In genomic region chr5:1402611-1403255, GRCh38 we compare ENCODE assay signal across 17 cellular contexts. TPM values are rescaled to one million over a fixed set of nuclear protein-coding genes. Genes with fewer than 3 reads are reported as not detected.
DNase-seq lines count a peak whose midpoint lies in the region; ATAC-seq and TF ChIP-seq lines count a peak whose summit lies in the region.
"Had no signal": no experiment of that assay in that cellular context is flagged by ENCODE, and none has a peak within 500 bp of the region (broad histone marks: within the 10 kb centered on the region; RNA-seq: fewer than 3 reads in every experiment).

No MANE protein-coding gene starts in this region.

- ATAC-seq in lower lobe of right lung = no peak
- no peak for ATAC-seq in upper lobe of right lung
- ATAC-seq in activated CD8-positive, alpha-beta T cell treated with anti-CD3 and anti-CD28 coated beads for 36 hours = no peak
- ATAC-seq: CD8-positive, alpha-beta T cell had no signal

- H3K4me1 ChIP-seq in HEK293 (ENCODE audit: control insufficient read depth, insufficient read depth, low read length) (no peaks in the 10 kb centered on the region), lower lobe of right lung (no peaks in the 10 kb centered on the region), upper lobe of right lung (no peaks in the 10 kb centered on the region)
- H3K4me1 ChIP-seq: Peyer's patch had no signal

- no peaks in the 10 kb centered on the region for H3K27me3 ChIP-seq in lower lobe of right lung (ENCODE audit: low read depth)
- H3K27me3 ChIP-seq in upper lobe of right lung = no peaks in the 10 kb centered on the region
- H3K27me3 ChIP-seq: Peyer's patch had no signal

- TF ChIP-seq CTCF in HEK293 (tag by site-specific recombination; IDR thresholded peaks at IDR 0.05) (no peak), glutamatergic neuron (IDR thresholded peaks at IDR 0.05; ENCODE audit: partially characterized antibody, unreplicated experiment) (no peak), lower lobe of right lung (IDR thresholded peaks at IDR 0.05) (no peak), upper lobe of right lung (IDR thresholded peaks at IDR 0.05) (no peak)
- TF ChIP-seq CTCF in activated CD8-positive, alpha-beta T cell treated with anti-CD3 and anti-CD28 coated beads for 36 hours (IDR thresholded peaks at IDR 0.05) = no peak

- no peak overlapping the region for H3K27ac ChIP-seq in HEK293 (ENCODE audit: extremely low read depth, low read depth, low read length)
- H3K27ac ChIP-seq in lower lobe of right lung = no peak overlapping the region
- no peak overlapping the region for H3K27ac ChIP-seq in upper lobe of right lung
- H3K27ac ChIP-seq: BLaER1 treated with 17β-estradiol and CSF1 and Interleukin-3, amounts not matched to agents 10 nM and 100 nM; Peyer's patch had no signal

- H3K27ac Mint-ChIP-seq in glutamatergic neuron (ENCODE audit: unreplicated experiment) = no peak overlapping the region
- H3K27ac Mint-ChIP-seq in activated CD8-positive, alpha-beta T cell treated with anti-CD3 and anti-CD28 coated beads for 36 hours = no peak overlapping the region
- H3K27ac Mint-ChIP-seq: CD8-positive, alpha-beta T cell had no signal

- intact Hi-C loops in lower lobe of right lung (cut with DNase I) = no loop called here
- intact Hi-C loops in upper lobe of right lung (cut with DNase I) = no loop called here
- intact Hi-C loops in activated CD8-positive, alpha-beta T cell treated with anti-CD3 and anti-CD28 coated beads for 36 hours (cut with micrococcal nuclease) = no loop called here

- peaks cover 7% of the 10 kb centered on the region for H3K9me3 Mint-ChIP-seq in glutamatergic neuron (ENCODE audit: unreplicated experiment)
- H3K9me3 Mint-ChIP-seq in activated CD8-positive, alpha-beta T cell treated with anti-CD3 and anti-CD28 coated beads for 36 hours = peaks cover 1% of the 10 kb centered on the region

- POLR2A ChIA-PET in HEK293 (lab: Yijun Ruan, JAX) = no interaction called here
- POLR2A ChIA-PET in activated CD8-positive, alpha-beta T cell treated with anti-CD3 and anti-CD28 coated beads for 36 hours (lab: Charles Lee) = no interaction called here

- H3K36me3 Mint-ChIP-seq in glutamatergic neuron (ENCODE audit: unreplicated experiment) = peaks cover 21% of the 10 kb centered on the region
- H3K36me3 Mint-ChIP-seq in activated CD8-positive, alpha-beta T cell treated with anti-CD3 and anti-CD28 coated beads for 36 hours (ENCODE audit: low read depth) = no peaks in the 10 kb centered on the region
- H3K36me3 Mint-ChIP-seq: CD8-positive, alpha-beta T cell had no signal

- peaks cover 11% of the 10 kb centered on the region for H3K27me3 Mint-ChIP-seq in glutamatergic neuron (ENCODE audit: unreplicated experiment)
- peaks cover 9% of the 10 kb centered on the region for H3K27me3 Mint-ChIP-seq in activated CD8-positive, alpha-beta T cell treated with anti-CD3 and anti-CD28 coated beads for 36 hours

- no peak overlapping the region for H3K4me3 Mint-ChIP-seq in glutamatergic neuron (ENCODE audit: unreplicated experiment)
- H3K4me3 Mint-ChIP-seq in activated CD8-positive, alpha-beta T cell treated with anti-CD3 and anti-CD28 coated beads for 36 hours = no peak overlapping the region
- H3K4me3 Mint-ChIP-seq: CD8-positive, alpha-beta T cell had no signal

- H3K4me3 ChIP-seq in HEK293 (ENCODE audit: low read depth, low read length) = no peak overlapping the region
- no peak overlapping the region for H3K4me3 ChIP-seq in lower lobe of right lung
- no peak overlapping the region for H3K4me3 ChIP-seq in upper lobe of right lung
- H3K4me3 ChIP-seq: BLaER1 treated with 17β-estradiol and CSF1 and Interleukin-3, amounts not matched to agents 10 nM and 100 nM; Peyer's patch had no signal

- no peaks in the 10 kb centered on the region for H3K36me3 ChIP-seq in HEK293 (ENCODE audit: control insufficient read depth in 2 of 2, insufficient read depth in 1 of 2, low read length in 2 of 2)
- no peaks in the 10 kb centered on the region for H3K36me3 ChIP-seq in lower lobe of right lung
- no peaks in the 10 kb centered on the region for H3K36me3 ChIP-seq in upper lobe of right lung
- H3K36me3 ChIP-seq: BLaER1 treated with 17β-estradiol and CSF1 and Interleukin-3, amounts not matched to agents 10 nM and 100 nM; Peyer's patch had no signal

- CTCF ChIA-PET in HEK293 (lab: Yijun Ruan, JAX) = interaction anchor here (0.6 kb wide), 1 partner anchor 193 kb away, joined by 3 read pairs; no protein-coding TSS in a partner anchor
- CTCF ChIA-PET in activated CD8-positive, alpha-beta T cell treated with anti-CD3 and anti-CD28 coated beads for 36 hours (lab: Charles Lee) = no interaction called here

- H3K4me1 Mint-ChIP-seq in glutamatergic neuron (ENCODE audit: low read depth, unreplicated experiment) = peaks cover 12% of the 10 kb centered on the region
- H3K4me1 Mint-ChIP-seq in activated CD8-positive, alpha-beta T cell treated with anti-CD3 and anti-CD28 coated beads for 36 hours (ENCODE audit: low read depth) = no peaks in the 10 kb centered on the region

- H3K9me3 ChIP-seq in HEK293 (ENCODE audit: control insufficient read depth, insufficient read depth, low read depth, low read length) (no peaks in the 10 kb centered on the region), lower lobe of right lung (no peaks in the 10 kb centered on the region), upper lobe of right lung (no peaks in the 10 kb centered on the region)
- H3K9me3 ChIP-seq: Peyer's patch had no signal

- peak; percentile 7 for DNase-seq in glutamatergic neuron
- peak; percentile 36 for DNase-seq in lower lobe of right lung
- peak; percentile 59 for DNase-seq in upper lobe of right lung
- no peak for DNase-seq in activated CD8-positive, alpha-beta T cell treated with anti-CD3 and anti-CD28 coated beads for 36 hours
- DNase-seq in DMS79 treated with DMSO at 0.1 percent for 48 hours (lab: John Stamatoyannopoulos, UW) = no peak
- DNase-seq in GDM1 (lab: John Stamatoyannopoulos, UW) = no peak
- DNase-seq: CD8-positive, alpha-beta T cell; GOT3; Kasumi-1; NCI-H2081 had no signal

TF ChIP-seq in HEK293, 187 proteins besides CTCF, POLR2A, EP300 and RAD21:
- TF ChIP-seq ZSCAN18 (tag by site-specific recombination; IDR thresholded peaks at IDR 0.05) (no peak), ZSCAN4 (tag by site-specific recombination; IDR thresholded peaks at IDR 0.05) (peak; percentile 73)

RNA-seq across cellular contexts. Expression of gene SLC6A3, which starts 42.5 kb away (rescaled TPM):
- total RNA-seq in glutamatergic neuron (ENCODE audit: unreplicated experiment) (22.4 TPM), lower lobe of right lung (0.12 TPM), upper lobe of right lung (0.52 TPM)
- not detected for total RNA-seq in activated CD8-positive, alpha-beta T cell treated with anti-CD3 and anti-CD28 coated beads for 36 hours
- total RNA-seq: CD8-positive, alpha-beta T cell; G401; MCF 10A; OCI-LY7; SK-MEL-5 had no signal

RNA-seq across cellular contexts. Expression of gene CLPTM1L, which starts 57.8 kb away (rescaled TPM):
- total RNA-seq in glutamatergic neuron (ENCODE audit: unreplicated experiment) (95.2 TPM), lower lobe of right lung (135 TPM), upper lobe of right lung (153 TPM)
- 10 to 100 TPM; 51.4 to 56.2 TPM for total RNA-seq in activated CD8-positive, alpha-beta T cell treated with anti-CD3 and anti-CD28 coated beads for 36 hours

Comparison
In these comparisons a context has a peak if more than half of its experiments do, and no peak if none do; other contexts are left out.
1. DNase-seq: peak in glutamatergic neuron (single experiment), lower lobe of right lung (single experiment) and upper lobe of right lung (single experiment); none in activated CD8-positive, alpha-beta T cell treated with anti-CD3 and anti-CD28 coated beads for 36 hours (single experiment), DMS79 treated with DMSO at 0.1 percent for 48 hours (single experiment) and GDM1 (single experiment).
2. RNA of gene SLC6A3, which starts 42.5 kb away (total RNA-seq): 22.4 TPM in glutamatergic neuron (single experiment); 0.52 TPM in upper lobe of right lung (single experiment), 0.12 TPM in lower lobe of right lung (single experiment) and not detected in activated CD8-positive, alpha-beta T cell treated with anti-CD3 and anti-CD28 coated beads for 36 hours; every median in the first group is over 10 times any median in the second.